ENCODE assay signal across 30 cellular contexts in genomic region chr1:238789916-238790667, GRCh38.
A peak's percentile ranks its signal among the peaks of the same experiment; 100 is the strongest.
DNase-seq lines count a peak whose midpoint lies in the region; TF ChIP-seq lines count a peak whose summit lies in the region.
"Had no signal": no experiment of that assay in that cellular context is flagged by ENCODE, and none has a peak within 500 bp of the region (broad histone marks: within the 10 kb centered on the region; RNA-seq: fewer than 3 reads in every experiment).

No MANE protein-coding gene starts in this region.

- H3K9me3 Mint-ChIP-seq in endodermal cell, result no peaks in the 10 kb centered on the region
- no peaks in the 10 kb centered on the region for H3K9me3 Mint-ChIP-seq in neural progenitor cell
- peaks cover 25% of the 10 kb centered on the region for H3K9me3 Mint-ChIP-seq in activated CD4-positive, alpha-beta memory T cell treated with anti-CD3 and anti-CD28 coated beads, Interleukin-2, amount 10 ng/mL, durations not matched to agents 7 days and 5 days

- H3K4me1 Mint-ChIP-seq in endodermal cell, result no peaks in the 10 kb centered on the region
- H3K4me1 Mint-ChIP-seq in neural progenitor cell, result no peaks in the 10 kb centered on the region
- no peaks in the 10 kb centered on the region for H3K4me1 Mint-ChIP-seq in activated CD4-positive, alpha-beta memory T cell treated with anti-CD3 and anti-CD28 coated beads, Interleukin-2, amount 10 ng/mL, durations not matched to agents 7 days and 5 days
- H3K4me1 Mint-ChIP-seq: mesothelial cell of epicardium; naive thymus-derived CD4-positive, alpha-beta T cell had no signal

- TF ChIP-seq CTCF in endodermal cell (conservative IDR thresholded peaks at IDR 0.05), result peak; percentile 72
- peak; percentile 26 for TF ChIP-seq CTCF in neural progenitor cell (IDR thresholded peaks at IDR 0.05)
- TF ChIP-seq CTCF in SK-N-SH (IDR thresholded peaks at IDR 0.05), result no peak

- H3K9me3 ChIP-seq in NT2/D1 (ENCODE audit: insufficient read depth, low read length), result no peaks in the 10 kb centered on the region
- no peaks in the 10 kb centered on the region for H3K9me3 ChIP-seq in endodermal cell (ENCODE audit: control insufficient read depth, low read length)
- H3K9me3 ChIP-seq in neural progenitor cell (ENCODE audit: low read depth), result no peaks in the 10 kb centered on the region
- 0 out of 2 replicates have a peak, but pooled peaks cover 5% of the 10 kb centered on the region for H3K9me3 ChIP-seq in SK-N-SH
- H3K9me3 ChIP-seq: esophagus muscularis mucosa, MG63, Peyer's patch, testis had no signal

- H3K4me3 Mint-ChIP-seq in endodermal cell (no peak overlapping the region), neural progenitor cell (no peak overlapping the region)
- no peak overlapping the region for H3K4me3 Mint-ChIP-seq in activated CD4-positive, alpha-beta memory T cell treated with anti-CD3 and anti-CD28 coated beads, Interleukin-2, amount 10 ng/mL, durations not matched to agents 7 days and 5 days
- H3K4me3 Mint-ChIP-seq: activated naive CD8-positive, alpha-beta T cell; CD4-positive, alpha-beta T cell; mesothelial cell of epicardium; naive thymus-derived CD4-positive, alpha-beta T cell had no signal

- H4K20me1 ChIP-seq in neural progenitor cell (ENCODE audit: low read depth), result no peaks in the 10 kb centered on the region
- no peaks in the 10 kb centered on the region for H4K20me1 ChIP-seq in SK-N-SH (ENCODE audit: insufficient read depth)

- no peak for TF ChIP-seq EP300 in SK-N-SH (IDR thresholded peaks at IDR 0.05; ENCODE audit: borderline replicate concordance in 1 of 2, low read depth in 1 of 2, low read length in 1 of 2)

- H3K4me3 ChIP-seq in NT2/D1 (ENCODE audit: insufficient read length, low read depth), result no peak overlapping the region
- H3K4me3 ChIP-seq in endodermal cell (ENCODE audit: low read length), result no peak overlapping the region
- H3K4me3 ChIP-seq in neural progenitor cell, result no peak overlapping the region
- no peak overlapping the region for H3K4me3 ChIP-seq in SK-N-SH (ENCODE audit: low read depth in 2 of 2, low read length in 1 of 2)
- H3K4me3 ChIP-seq: esophagus muscularis mucosa, MG63, Peyer's patch, testis had no signal

- H3K4me2 ChIP-seq in neural progenitor cell, result no peak overlapping the region
- H3K4me2 ChIP-seq in SK-N-SH, result no peak overlapping the region

- no peaks in the 10 kb centered on the region for H3K9me2 ChIP-seq in SK-N-SH

- WGBS in endodermal cell (ENCODE audit: insufficient coverage in 1 of 2, insufficient read length in 1 of 2), 2 experiments, result 86 to 87% methylated on average over 3 to 5 of the region's 6 CpGs
- WGBS in SK-N-SH (ENCODE audit: low lambda C conversion rate), result 68% methylated on average over 6 of the region's 6 CpGs

- H3K27ac ChIP-seq in endodermal cell (ENCODE audit: low read depth, low read length) (no peak overlapping the region), neural progenitor cell (no peak overlapping the region), SK-N-SH (ENCODE audit: low read depth in 2 of 2, low read length in 1 of 2) (no peak overlapping the region)
- H3K27ac ChIP-seq: esophagus muscularis mucosa, foreskin keratinocyte, Peyer's patch, testis had no signal

- no peaks in the 10 kb centered on the region for H3K27me3 Mint-ChIP-seq in endodermal cell (ENCODE audit: insufficient read depth)
- peaks cover 2% of the 10 kb centered on the region for H3K27me3 Mint-ChIP-seq in neural progenitor cell (ENCODE audit: insufficient read depth, low read depth)
- no peaks in the 10 kb centered on the region for H3K27me3 Mint-ChIP-seq in activated CD4-positive, alpha-beta memory T cell treated with anti-CD3 and anti-CD28 coated beads, Interleukin-2, amount 10 ng/mL, durations not matched to agents 7 days and 5 days
- H3K27me3 Mint-ChIP-seq: activated naive CD8-positive, alpha-beta T cell; CD4-positive, alpha-beta T cell; naive thymus-derived CD4-positive, alpha-beta T cell had no signal

- no peaks in the 10 kb centered on the region for H3K27me3 ChIP-seq in NT2/D1 (ENCODE audit: insufficient read depth, insufficient read length)
- H3K27me3 ChIP-seq in endodermal cell (ENCODE audit: control insufficient read depth, insufficient read depth, low read length, poor library complexity, severe bottlenecking), result no peaks in the 10 kb centered on the region
- H3K27me3 ChIP-seq in neural progenitor cell, result no peaks in the 10 kb centered on the region
- no peaks in the 10 kb centered on the region for H3K27me3 ChIP-seq in SK-N-SH (ENCODE audit: insufficient read depth)
- H3K27me3 ChIP-seq: esophagus muscularis mucosa, foreskin keratinocyte, MG63, Peyer's patch, testis had no signal

- H2AFZ ChIP-seq in neural progenitor cell (replicated peaks) (peak overlapping the region; percentile 36), SK-N-SH (ENCODE audit: low read depth) (no peak overlapping the region)

- H3K27ac Mint-ChIP-seq in endodermal cell (no peak overlapping the region), neural progenitor cell (no peak overlapping the region)
- no peak overlapping the region for H3K27ac Mint-ChIP-seq in activated CD4-positive, alpha-beta memory T cell treated with anti-CD3 and anti-CD28 coated beads, Interleukin-2, amount 10 ng/mL, durations not matched to agents 7 days and 5 days
- H3K27ac Mint-ChIP-seq: activated naive CD8-positive, alpha-beta T cell; CD4-positive, alpha-beta T cell; mesothelial cell of epicardium; naive thymus-derived CD4-positive, alpha-beta T cell had no signal

- CTCF ChIA-PET in activated CD4-positive, alpha-beta memory T cell treated with anti-CD3 and anti-CD28 coated beads, Interleukin-2, amount 10 ng/mL, durations not matched to agents 7 days and 5 days (lab: Charles Lee), result no interaction called here
- CTCF ChIA-PET in SK-N-SH (lab: Yijun Ruan, JAX), result no interaction called here

- H3K79me2 ChIP-seq in neural progenitor cell (ENCODE audit: low read depth), result no peaks in the 10 kb centered on the region
- no peaks in the 10 kb centered on the region for H3K79me2 ChIP-seq in SK-N-SH (ENCODE audit: insufficient read depth)

- DNase-seq in DMS53 (lab: John Stamatoyannopoulos, UW), result peak; percentile 11
- no peak for DNase-seq in DMS53 treated with DMSO at 0.1 percent for 48 hours (lab: John Stamatoyannopoulos, UW; ENCODE audit: unreplicated experiment)
- DNase-seq in NT2/D1 (ENCODE audit: low read depth, low spot score), result peak; percentile 15
- peak; percentile 73 for DNase-seq in endodermal cell
- no peak for DNase-seq in neural progenitor cell (ENCODE audit: low spot score)
- no peak for DNase-seq in stimulated activated CD4-positive, alpha-beta T cell treated with anti-CD3 and anti-CD28 coated beads, Interleukin-2, amount 100 ng/mL, for 48 hours
- no peak for DNase-seq in activated CD4-positive, alpha-beta memory T cell treated with anti-CD3 and anti-CD28 coated beads, Interleukin-2, amount 10 ng/mL, durations not matched to agents 7 days and 5 days
- DNase-seq in SK-N-SH, result no peak
- DNase-seq: 8988T; activated CD4-positive, alpha-beta T cell treated with anti-CD3 and anti-CD28 coated beads, Interleukin-2, amount 50 U/mL, for 48 hours; anterior cingulate cortex; CD4-positive, alpha-beta T cell; EL; foreskin keratinocyte; islet precursor cell; KBM-7; left ventricle myocardium superior; MG63; naive thymus-derived CD4-positive, alpha-beta T cell; NCI-H2081; NCI-H748 treated with DMSO at 0.1 percent for 48 hours; nucleus accumbens; Peyer's patch; stimulated activated CD4-positive, alpha-beta T cell treated with anti-CD3 and anti-CD28 coated beads, Interleukin-15, amount 100 ng/mL, for 24 hours; stimulated activated naive CD4-positive, alpha-beta T cell treated with Interleukin-2 at 50 U/mL for 16 hours; T1000; testis had no signal

- H3K36me3 Mint-ChIP-seq in endodermal cell (ENCODE audit: low read depth), result no peaks in the 10 kb centered on the region
- no peaks in the 10 kb centered on the region for H3K36me3 Mint-ChIP-seq in neural progenitor cell
- H3K36me3 Mint-ChIP-seq in activated CD4-positive, alpha-beta memory T cell treated with anti-CD3 and anti-CD28 coated beads, Interleukin-2, amount 10 ng/mL, durations not matched to agents 7 days and 5 days (ENCODE audit: low read depth), result no peaks in the 10 kb centered on the region
- H3K36me3 Mint-ChIP-seq: activated naive CD8-positive, alpha-beta T cell; mesothelial cell of epicardium; naive thymus-derived CD4-positive, alpha-beta T cell had no signal

- H3K4me1 ChIP-seq in NT2/D1 (ENCODE audit: insufficient read depth, insufficient read length) (no peaks in the 10 kb centered on the region), endodermal cell (ENCODE audit: control insufficient read depth, insufficient read depth, low read length) (no peaks in the 10 kb centered on the region), neural progenitor cell (no peaks in the 10 kb centered on the region), SK-N-SH (ENCODE audit: control insufficient read depth in 1 of 2, insufficient read depth in 2 of 2, low read depth in 1 of 2, low read length in 1 of 2) (no peaks in the 10 kb centered on the region; a peak in 1 of 4 replicates)
- H3K4me1 ChIP-seq: foreskin keratinocyte, Peyer's patch, testis had no signal

- H3K36me3 ChIP-seq in NT2/D1 (ENCODE audit: insufficient read depth, insufficient read length, low read length) (no peaks in the 10 kb centered on the region), endodermal cell (ENCODE audit: control insufficient read depth, insufficient read depth, low read length) (no peaks in the 10 kb centered on the region), neural progenitor cell (no peaks in the 10 kb centered on the region), SK-N-SH (replicated peaks in 1 of 2; ENCODE audit: control insufficient read depth in 1 of 2, insufficient read depth in 2 of 2, low read length in 1 of 2) (no peaks in the 10 kb centered on the region)
- H3K36me3 ChIP-seq: esophagus muscularis mucosa, MG63, Peyer's patch had no signal

- POLR2A ChIA-PET in activated CD4-positive, alpha-beta memory T cell treated with anti-CD3 and anti-CD28 coated beads, Interleukin-2, amount 10 ng/mL, durations not matched to agents 7 days and 5 days (lab: Charles Lee), result no interaction called here
- POLR2A ChIA-PET in SK-N-SH (lab: Yijun Ruan, JAX), result no interaction called here

- H3K9ac ChIP-seq in NT2/D1 (ENCODE audit: insufficient read length, low read depth), result no peak overlapping the region
- no peak overlapping the region for H3K9ac ChIP-seq in endodermal cell (ENCODE audit: extremely low read depth, low read length, poor library complexity, severe bottlenecking)
- H3K9ac ChIP-seq in neural progenitor cell, result no peak overlapping the region
- no peak overlapping the region for H3K9ac ChIP-seq in SK-N-SH

- TF ChIP-seq RAD21 in SK-N-SH (IDR thresholded peaks at IDR 0.05; ENCODE audit: low read length), result no peak

- H3F3A ChIP-seq in neural progenitor cell (ENCODE audit: low read depth) (no peaks in the 10 kb centered on the region), SK-N-SH (replicated peaks; ENCODE audit: insufficient read depth) (no peaks in the 10 kb centered on the region)

TF ChIP-seq in SK-N-SH, 30 proteins besides CTCF, POLR2A, EP300 and RAD21 (continues in another document):
- TF ChIP-seq NFIC (IDR thresholded peaks at IDR 0.05; ENCODE audit: borderline replicate concordance) (no peak), RCOR1 (IDR thresholded peaks at IDR 0.05; ENCODE audit: low read length) (no peak)

Comparison
In these comparisons a context has a peak if more than half of its experiments do, and no peak if none do; other contexts are left out.
1. DNase-seq: peak in DMS53 (single experiment), NT2/D1 (single experiment) and endodermal cell (single experiment); none in DMS53 treated with DMSO at 0.1 percent for 48 hours (single experiment), neural progenitor cell (single experiment), stimulated activated CD4-positive, alpha-beta T cell treated with anti-CD3 and anti-CD28 coated beads, Interleukin-2, amount 100 ng/mL, for 48 hours (0 of 2), activated CD4-positive, alpha-beta memory T cell treated with anti-CD3 and anti-CD28 coated beads, Interleukin-2, amount 10 ng/mL, durations not matched to agents 7 days and 5 days (single experiment) and SK-N-SH (single experiment).